In genomic region chr12:103858953-103859601, GRCh38 we compare ENCODE assay signal across 8 cellular contexts. TPM values are rescaled to one million over a fixed set of nuclear protein-coding genes. Genes with fewer than 3 reads are reported as not detected.
A peak's percentile ranks its signal among the peaks of the same experiment; 100 is the strongest.
DNase-seq lines count a peak whose midpoint lies in the region; ATAC-seq, FAIRE-seq and TF ChIP-seq lines count a peak whose summit lies in the region.

No MANE protein-coding gene starts in this region.

- POLR2A ChIA-PET in HEK293 (lab: Yijun Ruan, JAX), result interaction anchor here (1.1 kb wide), 1 partner anchor 18 kb away, joined by 3 read pairs; the partner anchor contains the start of gene NT5DC3

- H3K27me3 ChIP-seq in astrocyte (ENCODE audit: insufficient read depth, low read length), result no peaks in the 10 kb centered on the region
- H3K27me3 ChIP-seq in hepatocyte, result no peaks in the 10 kb centered on the region
- no peaks in the 10 kb centered on the region for H3K27me3 ChIP-seq in subcutaneous abdominal adipose tissue (ENCODE audit: control insufficient read depth in 5 of 5, insufficient read depth in 4 of 5, low read length in 5 of 5)

- peak overlapping the region; percentile 70 for H3K4me3 Mint-ChIP-seq in astrocyte (ENCODE audit: unreplicated experiment)

- no peaks in the 10 kb centered on the region for H4K20me1 ChIP-seq in astrocyte (ENCODE audit: insufficient read depth, low read length)
- no peaks in the 10 kb centered on the region for H4K20me1 ChIP-seq in hepatocyte (ENCODE audit: insufficient read depth, poor library complexity, severe bottlenecking)

- TF ChIP-seq CTCF in HEK293 (tag by site-specific recombination; IDR thresholded peaks at IDR 0.05), result no peak
- TF ChIP-seq CTCF in astrocyte (IDR thresholded peaks at IDR 0.05; ENCODE audit: insufficient read depth, low read depth, low read length), result no peak
- TF ChIP-seq CTCF in hepatocyte (IDR thresholded peaks at IDR 0.05; ENCODE audit: poor library complexity), result no peak

- no peak overlapping the region for H3K4me3 ChIP-seq in HEK293 (ENCODE audit: low read depth, low read length)
- H3K4me3 ChIP-seq in astrocyte (ENCODE audit: insufficient read depth, low read depth, low read length), result no peak overlapping the region
- no peak overlapping the region for H3K4me3 ChIP-seq in hepatocyte
- no peak overlapping the region for H3K4me3 ChIP-seq in subcutaneous abdominal adipose tissue (ENCODE audit: low read depth in 1 of 5, low read length in 5 of 5)

- H3K27ac ChIP-seq in HEK293 (ENCODE audit: extremely low read depth, low read depth, low read length) (no peak overlapping the region), astrocyte (ENCODE audit: low read depth, low read length) (peak overlapping the region; percentile 96), hepatocyte (peak overlapping the region; percentile 93), subcutaneous abdominal adipose tissue (ENCODE audit: low read depth, low read length) (peak overlapping the region; percentile 33)

- H3K9me3 ChIP-seq in HEK293 (ENCODE audit: control insufficient read depth, insufficient read depth, low read depth, low read length) (no peaks in the 10 kb centered on the region), astrocyte (ENCODE audit: insufficient read depth, low read depth, low read length) (no peaks in the 10 kb centered on the region), hepatocyte (ENCODE audit: low read depth) (no peaks in the 10 kb centered on the region), subcutaneous abdominal adipose tissue (ENCODE audit: control insufficient read depth in 5 of 5, low read length in 5 of 5) (no peaks in the 10 kb centered on the region)

- H3K79me2 ChIP-seq in astrocyte (ENCODE audit: insufficient read depth, low read length) (no peaks in the 10 kb centered on the region), hepatocyte (no peaks in the 10 kb centered on the region)

- ATAC-seq in HG03139 (IDR thresholded peaks at IDR 0.05; ENCODE audit: unreplicated experiment), result no peak
- no peak for ATAC-seq in HG02623 (IDR thresholded peaks at IDR 0.05; ENCODE audit: unreplicated experiment)

- peak overlapping the region; percentile 61 for H3K9ac ChIP-seq in astrocyte (ENCODE audit: low read length)
- no peak overlapping the region for H3K9ac ChIP-seq in subcutaneous abdominal adipose tissue (ENCODE audit: low read length in 5 of 5)

- H2AFZ ChIP-seq in astrocyte (ENCODE audit: low read depth, low read length) (peak overlapping the region; percentile 82), hepatocyte (no peak overlapping the region)

- no peaks in the 10 kb centered on the region for H3K9me3 Mint-ChIP-seq in astrocyte (ENCODE audit: unreplicated experiment)

- 37% methylated on average over 10 of the region's 10 CpGs for WGBS in hepatocyte (ENCODE audit: low lambda C conversion rate, missing lambda C conversion rate)

- H3K36me3 ChIP-seq in HEK293 (ENCODE audit: control insufficient read depth in 2 of 2, insufficient read depth in 1 of 2, low read length in 2 of 2) (no peaks in the 10 kb centered on the region), astrocyte (ENCODE audit: insufficient read depth, low read length) (no peaks in the 10 kb centered on the region), hepatocyte (replicated peaks; ENCODE audit: insufficient read depth, low read depth) (no peaks in the 10 kb centered on the region), subcutaneous abdominal adipose tissue (ENCODE audit: control insufficient read depth in 5 of 5, insufficient read depth in 5 of 5, low read length in 5 of 5) (no peaks in the 10 kb centered on the region)

- peaks cover 5% of the 10 kb centered on the region; the same call in 1 of the 2 replicates for H3K4me1 ChIP-seq in HEK293 (ENCODE audit: control insufficient read depth, insufficient read depth, low read length)
- peaks cover 28% of the 10 kb centered on the region for H3K4me1 ChIP-seq in astrocyte (ENCODE audit: insufficient read depth, low read length)
- H3K4me1 ChIP-seq in hepatocyte (ENCODE audit: insufficient read depth), result peaks cover 25% of the 10 kb centered on the region
- H3K4me1 ChIP-seq in subcutaneous abdominal adipose tissue (ENCODE audit: control insufficient read depth in 5 of 5, insufficient read depth in 5 of 5, low read length in 5 of 5), result peaks cover 0 to 3% (median 0%) of the 10 kb centered on the region in 5 donors

- peaks cover 2% of the 10 kb centered on the region for H3K27me3 Mint-ChIP-seq in astrocyte (ENCODE audit: low read depth, unreplicated experiment)

- H3K36me3 Mint-ChIP-seq in astrocyte (ENCODE audit: low read depth, unreplicated experiment), result no peaks in the 10 kb centered on the region

- peak overlapping the region; percentile 60 for H3K4me2 ChIP-seq in astrocyte (ENCODE audit: low read length)
- peak overlapping the region; percentile 12 for H3K4me2 ChIP-seq in hepatocyte

- peak; percentile 86 for FAIRE-seq in astrocyte (lab: Jason Lieb, UNC)

- no peaks in the 10 kb centered on the region for H3K9me2 ChIP-seq in hepatocyte (replicated peaks; ENCODE audit: insufficient read depth)

- peaks cover 39% of the 10 kb centered on the region for H3K4me1 Mint-ChIP-seq in astrocyte (ENCODE audit: low read depth, unreplicated experiment)

- CTCF ChIA-PET in HEK293 (lab: Yijun Ruan, JAX), result interaction anchor here (4.2 kb wide), 1 partner anchor 11 kb away, joined by 23 read pairs; no protein-coding TSS in a partner anchor

- peak overlapping the region; percentile 99 for H3K27ac Mint-ChIP-seq in astrocyte (ENCODE audit: unreplicated experiment)

- DNase-seq in astrocyte (ENCODE audit: low read depth), result peak; percentile 98
- DNase-seq in hepatocyte (ENCODE audit: low spot score), result peak; percentile 89
- DNase-seq in effector CD8-positive, alpha-beta T cell (lab: John Stamatoyannopoulos, UW), result no peak
- no peak for DNase-seq in activated CD4-positive, alpha-beta T cell treated with anti-CD3 and anti-CD28 coated beads for 4 hours

TF ChIP-seq in HEK293, 187 proteins besides CTCF, POLR2A, EP300 and RAD21:
- TF ChIP-seq KLF7 (tag by site-specific recombination; IDR thresholded peaks at IDR 0.05; ENCODE audit: borderline replicate concordance) (peak; percentile 53; the same call in 1 of the 2 replicates), OSR2 (tag by site-specific recombination; IDR thresholded peaks at IDR 0.05) (peak; percentile 31; the same call in 1 of the 2 replicates), SP3 (tag by site-specific recombination; IDR thresholded peaks at IDR 0.05) (0 out of 2 replicates have a peak, but pooled peaks have one; percentile 13), ZNF629 (tag by site-specific recombination; IDR thresholded peaks at IDR 0.05) (peak; percentile 32; the same call in 1 of the 2 replicates), BCL6B (tag by site-specific recombination; IDR thresholded peaks at IDR 0.05) (no peak), ZNF404 (tag by site-specific recombination; IDR thresholded peaks at IDR 0.05) (no peak), ZBTB20 (tag by site-specific recombination; IDR thresholded peaks at IDR 0.05) (no peak), ZBTB17 (tag by site-specific recombination; IDR thresholded peaks at IDR 0.05) (peak; percentile 60), ZBTB21 (tag by site-specific recombination; IDR thresholded peaks at IDR 0.05) (0 out of 2 replicates have a peak, but pooled peaks have one; percentile 22), ZNF335 (tag by site-specific recombination; conservative IDR thresholded peaks at IDR 0.05) (peak; percentile 52), SP7 (tag by site-specific recombination; IDR thresholded peaks at IDR 0.05) (0 out of 2 replicates have a peak, but pooled peaks have one; percentile 24), ZNF366 (tag by site-specific recombination; conservative IDR thresholded peaks at IDR 0.05) (0 out of 2 replicates have a peak, but pooled peaks have one; percentile 46), KLF8 (tag by site-specific recombination; IDR thresholded peaks at IDR 0.05) (peak; percentile 24; the same call in 1 of the 2 replicates), KLF1 (tag by site-specific recombination; IDR thresholded peaks at IDR 0.05) (peak; percentile 73), SETDB1 (IDR thresholded peaks at IDR 0.05; ENCODE audit: insufficient read length, low read length) (no peak)
- TF ChIP-seq, protein P1, sequence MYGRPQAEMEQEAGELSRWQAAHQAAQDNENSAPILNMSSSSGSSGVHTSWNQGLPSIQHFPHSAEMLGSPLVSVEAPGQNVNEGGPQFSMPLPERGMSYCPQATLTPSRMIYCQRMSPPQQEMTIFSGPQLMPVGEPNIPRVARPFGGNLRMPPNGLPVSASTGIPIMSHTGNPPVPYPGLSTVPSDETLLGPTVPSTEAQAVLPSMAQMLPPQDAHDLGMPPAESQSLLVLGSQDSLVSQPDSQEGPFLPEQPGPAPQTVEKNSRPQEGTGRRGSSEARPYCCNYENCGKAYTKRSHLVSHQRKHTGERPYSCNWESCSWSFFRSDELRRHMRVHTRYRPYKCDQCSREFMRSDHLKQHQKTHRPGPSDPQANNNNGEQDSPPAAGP (tag by site-specific recombination; IDR thresholded peaks at IDR 0.05), result peak; percentile 63; the same call in 1 of the 2 replicates
- TF ChIP-seq, protein P2, sequence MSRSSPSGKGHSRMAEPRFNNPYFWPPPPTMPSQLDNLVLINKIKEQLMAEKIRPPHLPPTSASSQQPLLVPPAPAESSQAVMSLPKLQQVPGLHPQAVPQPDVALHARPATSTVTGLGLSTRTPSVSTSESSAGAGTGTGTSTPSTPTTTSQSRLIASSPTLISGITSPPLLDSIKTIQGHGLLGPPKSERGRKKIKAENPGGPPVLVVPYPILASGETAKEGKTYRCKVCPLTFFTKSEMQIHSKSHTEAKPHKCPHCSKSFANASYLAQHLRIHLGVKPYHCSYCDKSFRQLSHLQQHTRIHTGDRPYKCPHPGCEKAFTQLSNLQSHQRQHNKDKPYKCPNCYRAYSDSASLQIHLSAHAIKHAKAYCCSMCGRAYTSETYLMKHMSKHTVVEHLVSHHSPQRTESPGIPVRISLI (tag by site-specific recombination; IDR thresholded peaks at IDR 0.05), result 0 out of 2 replicates have a peak, but pooled peaks have one; percentile 15

RNA-seq across cellular contexts. Expression of gene NT5DC3, which starts 18.0 kb away (rescaled TPM):
- total RNA-seq in astrocyte (12.0 and 13.6 TPM in 2 replicates), hepatocyte (6.1 and 6.3 TPM in 2 replicates)
- polyA plus RNA-seq in hepatocyte, result 2.8 and 4.4 TPM in 2 replicates

Comparison
In these comparisons a context has a peak if more than half of its experiments do, and no peak if none do; other contexts are left out.
1. DNase-seq: peak in astrocyte (single experiment) and hepatocyte (single experiment); none in effector CD8-positive, alpha-beta T cell (single experiment) and activated CD4-positive, alpha-beta T cell treated with anti-CD3 and anti-CD28 coated beads for 4 hours (0 of 2).